ENCODE assay signal across 8 cellular contexts in the genomic region with DNA sequence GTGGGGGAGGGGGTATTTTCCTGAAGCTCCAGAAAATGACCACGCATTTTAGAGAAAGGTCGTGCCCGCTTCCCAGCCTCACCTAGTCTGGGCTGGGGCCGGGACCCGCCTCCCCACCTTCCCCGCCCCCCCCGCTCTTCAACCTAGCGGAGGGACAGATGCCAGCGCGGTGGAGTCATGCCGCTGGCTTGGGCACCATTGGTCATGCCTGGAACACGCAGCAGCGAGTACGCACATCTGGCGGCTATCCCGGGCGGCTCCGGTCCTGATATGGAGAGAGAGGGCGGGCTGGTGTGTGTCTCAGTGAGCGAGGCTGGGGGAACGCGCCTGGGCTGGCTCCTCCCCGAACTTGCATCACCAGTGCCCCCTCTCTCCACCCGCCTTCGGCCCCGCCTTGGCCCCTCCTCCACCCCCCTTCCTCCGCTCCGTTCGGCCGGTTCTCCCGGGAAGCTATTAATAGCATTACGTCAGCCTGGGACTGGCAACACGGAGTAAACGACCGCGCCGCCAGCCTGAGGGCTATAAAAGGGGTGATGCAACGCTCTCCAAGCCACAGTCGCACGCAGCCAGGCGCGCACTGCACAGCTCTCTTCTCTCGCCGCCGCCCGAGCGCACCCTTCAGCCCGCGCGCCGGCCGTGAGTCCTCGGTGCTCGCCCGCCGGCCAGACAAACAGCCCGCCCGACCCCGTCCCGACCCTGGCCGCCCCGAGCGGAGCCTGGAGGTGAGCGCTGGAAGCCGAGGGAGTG. TPM values are rescaled to one million over a fixed set of nuclear protein-coding genes. Genes with fewer than 3 reads are reported as not detected.
DNase-seq lines count a peak whose midpoint lies in the region; ATAC-seq and TF ChIP-seq lines count a peak whose summit lies in the region.

A gene with protein sequence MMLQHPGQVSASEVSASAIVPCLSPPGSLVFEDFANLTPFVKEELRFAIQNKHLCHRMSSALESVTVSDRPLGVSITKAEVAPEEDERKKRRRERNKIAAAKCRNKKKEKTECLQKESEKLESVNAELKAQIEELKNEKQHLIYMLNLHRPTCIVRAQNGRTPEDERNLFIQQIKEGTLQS (plus strand): TSS at position 553 of the 747 bp plus-strand sequence. CDS start 6,261 bp downstream, outside the sequence.

- H3K4me2 ChIP-seq in parathyroid adenoma (ENCODE audit: low read length) = peak within 1 kb of the TSS; percentile 87

- no peaks in the 10 kb centered on the region for H3K36me3 ChIP-seq in cardiac muscle cell
- no peaks in the 10 kb centered on the region for H3K36me3 ChIP-seq in parathyroid adenoma (ENCODE audit: control insufficient read depth, insufficient read depth, low read length)
- H3K36me3 ChIP-seq in tibial artery = no peaks in the 10 kb centered on the region

- H3K9ac ChIP-seq in parathyroid adenoma = peak within 1 kb of the TSS; percentile 19

- DNase-seq in NCI-H128 (lab: John Stamatoyannopoulos, UW; ENCODE audit: unreplicated experiment) = peak; percentile 98
- peak; percentile 87 to 93 for DNase-seq in SW 1271 (lab: John Stamatoyannopoulos, UW)
- peak; percentile 86 for DNase-seq in activated naive CD8-positive, alpha-beta T cell treated with anti-CD3 and anti-CD28 coated beads, Interleukin-2, amount 50 U/mL, for 16 hours (ENCODE audit: low read depth, low spot score)
- peak; percentile 99 to 100 for DNase-seq in cardiac muscle cell (ENCODE audit: low read depth in 1 of 2, low spot score in 1 of 2)
- peak; percentile 100 for DNase-seq in tibial artery

- H3K9me3 ChIP-seq in cardiac muscle cell (ENCODE audit: low read depth) (no peaks in the 10 kb centered on the region), parathyroid adenoma (ENCODE audit: control insufficient read depth, low read length) (no peaks in the 10 kb centered on the region), tibial artery (no peaks in the 10 kb centered on the region)

- H3K4me1 ChIP-seq in cardiac muscle cell (ENCODE audit: low read depth) (peaks cover 9% of the 10 kb centered on the region), parathyroid adenoma (peaks cover 3% of the 10 kb centered on the region), tibial artery (peaks cover 0 to 64% (median 41%) of the 10 kb centered on the region in 4 donors)

- peak within 1 kb of the TSS; percentile 82 for H2AFZ ChIP-seq in parathyroid adenoma

- peak; percentile 75 for ATAC-seq in HG02759 (IDR thresholded peaks at IDR 0.05; ENCODE audit: unreplicated experiment)

- TF ChIP-seq CTCF in GM12875 (IDR thresholded peaks at IDR 0.05; ENCODE audit: borderline replicate concordance, insufficient read depth, low read depth, low read length) = no peak
- TF ChIP-seq CTCF in cardiac muscle cell (IDR thresholded peaks at IDR 0.05; ENCODE audit: low read depth, low read length) = no peak
- no peak for TF ChIP-seq CTCF in parathyroid adenoma (IDR thresholded peaks at IDR 0.05)
- TF ChIP-seq CTCF in tibial artery (IDR thresholded peaks at IDR 0.05) = no peak

- no peaks in the 10 kb centered on the region for H3K79me2 ChIP-seq in parathyroid adenoma

- peak within 1 kb of the TSS; percentile 73 for H3K4me3 ChIP-seq in GM12875 (ENCODE audit: low read depth, low read length)
- H3K4me3 ChIP-seq in cardiac muscle cell = peak within 1 kb of the TSS; percentile 52
- peak within 1 kb of the TSS; percentile 92 for H3K4me3 ChIP-seq in parathyroid adenoma (ENCODE audit: low read depth, low read length)
- H3K4me3 ChIP-seq in tibial artery = peak within 1 kb of the TSS; percentile 84 to 88

- intact Hi-C loops in tibial artery (cut with DNase I; ENCODE audit: low total_unique reads) = no loop called here

- H3K27ac ChIP-seq in cardiac muscle cell = peak within 1 kb of the TSS; percentile 97
- peak within 1 kb of the TSS; percentile 87 for H3K27ac ChIP-seq in parathyroid adenoma
- H3K27ac ChIP-seq in tibial artery = peak within 1 kb of the TSS; percentile 99 to 100

- H3K27me3 ChIP-seq in cardiac muscle cell (peaks cover 46% of the 10 kb centered on the region), parathyroid adenoma (ENCODE audit: control insufficient read depth, insufficient read depth, low read length) (no peaks in the 10 kb centered on the region), tibial artery (no peaks in the 10 kb centered on the region)

RNA-seq across cellular contexts. Expression of the gene that starts here (rescaled TPM):
- total RNA-seq in cardiac muscle cell = 5.4 and 14.2 TPM in 2 replicates
- 8.2 and 9.9 TPM in 2 replicates for polyA plus RNA-seq in cardiac muscle cell

Comparison
In these comparisons a context has a peak if more than half of its experiments do, and no peak if none do; other contexts are left out.
1. Peak in every context shown above with its lines: DNase-seq, ATAC-seq, H3K4me3 ChIP-seq and H3K27ac ChIP-seq.